ENCODE assay signal across 23 cellular contexts in genomic region chr10:32180354-32181280, GRCh38.
DNase-seq lines count a peak whose midpoint lies in the region; ATAC-seq, FAIRE-seq and TF ChIP-seq lines count a peak whose summit lies in the region.
"Had no signal": no experiment of that assay in that cellular context is flagged by ENCODE, and none has a peak within 500 bp of the region (broad histone marks: within the 10 kb centered on the region; RNA-seq: fewer than 3 reads in every experiment).

No MANE protein-coding gene starts in this region.

- H2AK5ac ChIP-seq in trophoblast cell (ENCODE audit: low read length) = no peak overlapping the region

- H3K14ac ChIP-seq in trophoblast cell (ENCODE audit: low read length) = no peak overlapping the region

- no peak overlapping the region for H3K4me3 ChIP-seq in adipocyte (ENCODE audit: low read length)
- H3K4me3 ChIP-seq in trophoblast cell (ENCODE audit: low read depth, low read length) = no peak overlapping the region
- H3K4me3 ChIP-seq: PC-9, SJCRH30 had no signal

- no peak overlapping the region for H3K23ac ChIP-seq in trophoblast cell (ENCODE audit: low read length)

- DNase-seq in adipocyte (ENCODE audit: low read depth) = peak; percentile 12
- DNase-seq in fibroblast of peridontal ligament (ENCODE audit: extremely low read depth) = peak; percentile 27
- DNase-seq in trophoblast cell = peak; percentile 48 to 71
- no peak for DNase-seq in DMS 273 treated with DMSO at 0.1 percent for 48 hours (lab: John Stamatoyannopoulos, UW)
- no peak for DNase-seq in GM12891 (ENCODE audit: insufficient read length, low spot score)
- DNase-seq: BE2C; CD4-positive, alpha-beta T cell; DMS53; H7; IMR-90; Karpas-422; NCI-H1417 treated with DMSO at 0.1 percent for 48 hours; NCI-H1930; NCI-H226; NCI-H524; PC-9; SJCRH30 had no signal

- no peak overlapping the region for H2BK12ac ChIP-seq in trophoblast cell (ENCODE audit: low read length)

- no peaks in the 10 kb centered on the region for H3K4me1 ChIP-seq in adipocyte (ENCODE audit: control insufficient read depth, insufficient read depth, low read length)
- peaks cover 0 to 4% of the 10 kb centered on the region in 2 experiments for H3K4me1 ChIP-seq in trophoblast cell (ENCODE audit: control insufficient read depth in 1 of 2, insufficient read depth in 2 of 2, low read length in 2 of 2)
- H3K4me1 ChIP-seq: BE2C, SJCRH30 had no signal

- no peak overlapping the region for H3K18ac ChIP-seq in trophoblast cell (ENCODE audit: low read length)

- H3K79me2 ChIP-seq in trophoblast cell (ENCODE audit: control insufficient read depth, insufficient read depth, low read length, poor library complexity) = no peaks in the 10 kb centered on the region

- ATAC-seq in HG03442 (IDR thresholded peaks at IDR 0.05; ENCODE audit: unreplicated experiment) (no peak), GM21619 (IDR thresholded peaks at IDR 0.05; ENCODE audit: unreplicated experiment) (no peak)

- H2BK5ac ChIP-seq in trophoblast cell (ENCODE audit: low read depth, low read length, poor library complexity) = no peak overlapping the region

- FAIRE-seq in GM12891 (lab: Jason Lieb, UNC) = no peak
- FAIRE-seq: GM12892, GM18507, HTR-8/SVneo had no signal

- H3K27ac ChIP-seq in trophoblast cell (ENCODE audit: low read depth, low read length) = no peak overlapping the region
- H3K27ac ChIP-seq: PC-9, RWPE1, SJCRH30 had no signal

- H4K8ac ChIP-seq in trophoblast cell (ENCODE audit: low read depth, low read length) = peak overlapping the region; percentile 48

- H4K91ac ChIP-seq in trophoblast cell (ENCODE audit: low read depth, low read length) = no peak overlapping the region

- H3K4ac ChIP-seq in trophoblast cell (ENCODE audit: low read depth, low read length) = no peak overlapping the region

- no peaks in the 10 kb centered on the region for H3K36me3 ChIP-seq in adipocyte (ENCODE audit: control insufficient read depth, insufficient read depth, low read length, severe bottlenecking)
- H3K36me3 ChIP-seq in trophoblast cell (ENCODE audit: control insufficient read depth in 1 of 2, insufficient read depth in 2 of 2, low read length in 2 of 2) = no peaks in the 10 kb centered on the region
- H3K36me3 ChIP-seq: BE2C, SJCRH30 had no signal

- H3K4me2 ChIP-seq in trophoblast cell (ENCODE audit: low read length) = no peak overlapping the region
- H3K4me2 ChIP-seq: PC-9 had no signal

- WGBS in trophoblast cell (ENCODE audit: extremely low coverage, insufficient coverage, insufficient read length) = no CpG with 5 or more reads among the region's 18 CpGs

- H3K9me3 ChIP-seq in adipocyte (ENCODE audit: control insufficient read depth, low read length) (no peaks in the 10 kb centered on the region), trophoblast cell (ENCODE audit: insufficient read depth, low read depth, low read length) (no peaks in the 10 kb centered on the region)
- H3K9me3 ChIP-seq: BE2C, SJCRH30 had no signal

- no peak overlapping the region for H2BK120ac ChIP-seq in trophoblast cell (ENCODE audit: insufficient read depth, low read length, poor library complexity)

- H3K27me3 ChIP-seq in adipocyte (replicated peaks; ENCODE audit: control insufficient read depth, insufficient read depth, low read length) = no peaks in the 10 kb centered on the region
- no peaks in the 10 kb centered on the region for H3K27me3 ChIP-seq in trophoblast cell (ENCODE audit: insufficient read depth, low read length)
- H3K27me3 ChIP-seq: BE2C, SJCRH30 had no signal

- H4K12ac ChIP-seq in trophoblast cell (ENCODE audit: low read depth, low read length) = no peak overlapping the region

- no peaks in the 10 kb centered on the region for H3K79me1 ChIP-seq in trophoblast cell (ENCODE audit: low read length)

- TF ChIP-seq POLR2A in GM12891 (IDR thresholded peaks at IDR 0.05; ENCODE audit: low read depth, low read length) = no peak

- H3K9ac ChIP-seq in adipocyte (ENCODE audit: low read length) (no peak overlapping the region), trophoblast cell (ENCODE audit: low read length) (no peak overlapping the region)

- no peak overlapping the region for H2AFZ ChIP-seq in trophoblast cell (ENCODE audit: insufficient read depth, low read length, poor library complexity)
- H2AFZ ChIP-seq: PC-9 had no signal

TF ChIP-seq in GM12891, 5 proteins besides CTCF, POLR2A, EP300 and RAD21:
- TF ChIP-seq TAF1 (IDR thresholded peaks at IDR 0.05; ENCODE audit: low read depth, low read length) = no peak
- no peak for TF ChIP-seq POU2F2 (IDR thresholded peaks at IDR 0.05; ENCODE audit: low read depth, low read length)
- TF ChIP-seq POLR2AphosphoS5 (IDR thresholded peaks at IDR 0.05; ENCODE audit: low read depth, low read length) = no peak
- TF ChIP-seq SPI1 (IDR thresholded peaks at IDR 0.05; ENCODE audit: low read depth, low read length) = no peak
- TF ChIP-seq PAX5 (IDR thresholded peaks at IDR 0.05; ENCODE audit: insufficient read depth, low read length, severe bottlenecking) = no peak

Comparison
In these comparisons a context has a peak if more than half of its experiments do, and no peak if none do; other contexts are left out.
1. DNase-seq: peak in adipocyte (single experiment), fibroblast of peridontal ligament (single experiment) and trophoblast cell (2 of 2); none in DMS 273 treated with DMSO at 0.1 percent for 48 hours (single experiment) and GM12891 (single experiment).